8 cellular contexts compared by ENCODE assay signal in the genomic region with DNA sequence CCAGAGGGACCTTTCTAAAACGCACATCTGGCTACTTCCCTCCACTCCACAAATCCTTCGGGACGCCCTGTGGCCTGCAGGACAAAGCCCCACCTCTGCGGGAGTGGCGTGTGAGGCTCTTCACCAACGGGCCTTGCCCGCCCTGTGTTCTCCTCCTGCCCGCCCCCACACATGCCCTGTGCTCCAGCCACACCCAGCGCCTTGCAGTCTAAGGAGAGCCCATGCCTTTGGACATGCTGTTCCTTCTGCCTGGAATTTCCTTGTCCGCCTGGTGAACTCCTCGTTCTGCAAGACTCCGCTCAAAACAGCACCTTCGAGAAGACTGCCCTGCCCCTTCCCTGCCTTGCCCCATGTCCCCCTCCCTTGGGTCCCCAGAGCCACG. TPM values are rescaled to one million over a fixed set of nuclear protein-coding genes. Genes with fewer than 3 reads are reported as not detected.
DNase-seq lines count a peak whose midpoint lies in the region; ATAC-seq and TF ChIP-seq lines count a peak whose summit lies in the region.
"Had no signal": no experiment of that assay in that cellular context is flagged by ENCODE, and none has a peak within 500 bp of the region (broad histone marks: within the 10 kb centered on the region; RNA-seq: fewer than 3 reads in every experiment).

No MANE protein-coding gene starts in this region.

- in situ Hi-C loops in GM23248 (cut with MboI) = no loop called here

- intact Hi-C loops in Caco-2 (cut with micrococcal nuclease; ENCODE audit: unreplicated experiment) = no loop called here
- intact Hi-C loops in thyroid gland (cut with DNase I) = no loop called here

- CTCF ChIA-PET in Caco-2 (lab: Charles Lee) = no interaction called here

- DNase-seq in GM23248 (peak; percentile 52), cardiac fibroblast (ENCODE audit: low read depth in 2 of 2) (peak; percentile 65 to 70), nephron progenitor cell (no peak), Caco-2 (no peak), thyroid gland (no peak)
- DNase-seq: activated CD4-positive, alpha-beta T cell treated with anti-CD3 and anti-CD28 coated beads, Interleukin-2, amount 50 U/mL, for 4 hours; OCI-M1 had no signal

- H3K9me2 ChIP-seq in GM23248 (ENCODE audit: insufficient read depth) = no peaks in the 10 kb centered on the region

- POLR2A ChIA-PET in Caco-2 (lab: Charles Lee) = no interaction called here

- TF ChIP-seq CTCF in cardiac fibroblast (IDR thresholded peaks at IDR 0.05; ENCODE audit: low read depth, low read length) (no peak), nephron progenitor cell (IDR thresholded peaks at IDR 0.05) (no peak), Caco-2 (IDR thresholded peaks at IDR 0.05; ENCODE audit: insufficient read depth in 1 of 2, low read depth in 1 of 2, low read length in 1 of 2, severe bottlenecking in 1 of 2, unreplicated experiment in 1 of 2) (no peak), thyroid gland (IDR thresholded peaks at IDR 0.05) (no peak)

- H2AFZ ChIP-seq in GM23248 = no peak overlapping the region

- H3K27me3 ChIP-seq in GM23248 (replicated peaks; ENCODE audit: insufficient read depth) (no peaks in the 10 kb centered on the region), Caco-2 (replicated peaks; ENCODE audit: control insufficient read depth, insufficient read depth, low read length) (no peaks in the 10 kb centered on the region), thyroid gland (no peaks in the 10 kb centered on the region)

- peaks cover 54% of the 10 kb centered on the region for H3F3A ChIP-seq in GM23248 (ENCODE audit: insufficient read depth)

- H3K27ac Mint-ChIP-seq in nephron progenitor cell = peak overlapping the region; percentile 97
- no peak overlapping the region for H3K27ac Mint-ChIP-seq in Caco-2 (ENCODE audit: unreplicated experiment)

- H3K9ac ChIP-seq in GM23248 = no peak overlapping the region

- H3K4me1 ChIP-seq in GM23248 (ENCODE audit: insufficient read depth) (peaks cover 11% of the 10 kb centered on the region; the same call in 1 of the 2 replicates), Caco-2 (no peaks in the 10 kb centered on the region), thyroid gland (no peaks in the 10 kb centered on the region)

- peaks cover 40% of the 10 kb centered on the region for H3K4me1 Mint-ChIP-seq in nephron progenitor cell
- H3K4me1 Mint-ChIP-seq in Caco-2 (ENCODE audit: low read depth, unreplicated experiment) = peaks cover 28% of the 10 kb centered on the region

- H3K4me3 ChIP-seq in GM23248 (no peak overlapping the region), cardiac fibroblast (replicated peaks in 1 of 2; ENCODE audit: low read depth in 2 of 2, low read length in 2 of 2) (no peak overlapping the region), Caco-2 (ENCODE audit: low read depth, low read length) (no peak overlapping the region), thyroid gland (replicated peaks in 1 of 3) (no peak overlapping the region)

- BruUV-seq in Caco-2 (replicated peaks; lab: Mats Ljungman, UMichigan) = no TSS peak

- H3K9me3 ChIP-seq in GM23248 (ENCODE audit: low read depth) (no peaks in the 10 kb centered on the region), Caco-2 (no peaks in the 10 kb centered on the region), thyroid gland (no peaks in the 10 kb centered on the region)

- peaks cover 22% of the 10 kb centered on the region for H3K9me3 Mint-ChIP-seq in nephron progenitor cell
- no peaks in the 10 kb centered on the region for H3K9me3 Mint-ChIP-seq in Caco-2 (ENCODE audit: unreplicated experiment)

- H3K36me3 ChIP-seq in GM23248 (ENCODE audit: low read depth) = peaks cover 63% of the 10 kb centered on the region
- peaks cover 13% of the 10 kb centered on the region for H3K36me3 ChIP-seq in Caco-2 (ENCODE audit: control insufficient read depth, insufficient read depth, low read length)
- H3K36me3 ChIP-seq in thyroid gland = peaks cover 84 to 90% of the 10 kb centered on the region in 2 donors

- ATAC-seq in HG03139 (IDR thresholded peaks at IDR 0.05; ENCODE audit: unreplicated experiment) = no peak

- H3K27me3 Mint-ChIP-seq in nephron progenitor cell (ENCODE audit: low read depth, poor library complexity) = peaks cover 3% of the 10 kb centered on the region
- no peaks in the 10 kb centered on the region for H3K27me3 Mint-ChIP-seq in Caco-2 (ENCODE audit: insufficient read depth, unreplicated experiment)

- TF ChIP-seq POLR2A in thyroid gland (IDR thresholded peaks at IDR 0.05) = no peak

- no peak overlapping the region for H3K4me2 ChIP-seq in GM23248 (ENCODE audit: unreplicated experiment)

- no peaks in the 10 kb centered on the region for H4K20me1 ChIP-seq in GM23248 (ENCODE audit: insufficient read depth)

- peaks cover 98% of the 10 kb centered on the region for H3K79me2 ChIP-seq in GM23248 (ENCODE audit: insufficient read depth)

- 68 to 72% methylated on average over 14 of the region's 14 CpGs for WGBS in GM23248 (ENCODE audit: low coverage in 1 of 2, low lambda C conversion rate in 2 of 2, missing lambda C conversion rate in 2 of 2), 2 experiments
- 81 to 84% methylated on average over 14 of the region's 14 CpGs for WGBS in thyroid gland, 2 donors

- H3K27ac ChIP-seq in GM23248 (no peak overlapping the region; the same call in 1 of the 2 replicates), thyroid gland (no peak overlapping the region)

- H3K4me3 Mint-ChIP-seq in nephron progenitor cell = no peak overlapping the region
- no peak overlapping the region for H3K4me3 Mint-ChIP-seq in Caco-2 (ENCODE audit: unreplicated experiment)

- H3K36me3 Mint-ChIP-seq in nephron progenitor cell (ENCODE audit: low read depth) (peaks cover 73% of the 10 kb centered on the region), Caco-2 (ENCODE audit: insufficient read depth, unreplicated experiment) (peaks cover 94% of the 10 kb centered on the region)

RNA-seq across cellular contexts. Expression of gene ELOB, which starts 7.4 kb away (rescaled TPM):
- total RNA-seq in GM23248 (2014; rRNA removed; shearing (Covaris generic)) = 320 and 713 TPM in 2 replicates
- 565 and 586 TPM in 2 replicates for polyA plus RNA-seq in GM23248 (2016; fragmentation: Nextera tagmentation; extraction: Ambion mirVana)
- total RNA-seq in Caco-2 (2022) (175 and 184 TPM in 2 replicates), thyroid gland (100 to 1,000 TPM; 373 to 786 (median 647) TPM)

RNA-seq across cellular contexts. Expression of gene SRRM2, which starts 17.2 kb away (rescaled TPM):
- 42.6 and 53.6 TPM in 2 replicates for total RNA-seq in GM23248 (2014; rRNA removed; shearing (Covaris generic))
- 173 and 202 TPM in 2 replicates for polyA plus RNA-seq in GM23248 (2016; fragmentation: Nextera tagmentation; extraction: Ambion mirVana)
- total RNA-seq in Caco-2 (2022) (332 and 382 TPM in 2 replicates), thyroid gland (100 to 1,000 TPM; 262 to 378 (median 312) TPM)

RNA-seq across cellular contexts. Expression of gene PRSS33, which starts 17.7 kb away (rescaled TPM):
- total RNA-seq in GM23248 (2014; rRNA removed; shearing (Covaris generic)) = not detected in 2 replicates
- not detected in 2 replicates for polyA plus RNA-seq in GM23248 (2016; fragmentation: Nextera tagmentation; extraction: Ambion mirVana)
- not detected in 2 replicates for total RNA-seq in Caco-2 (2022)
- total RNA-seq in thyroid gland = not detected

RNA-seq across cellular contexts. Expression of gene PRSS41, which starts 28.6 kb away (rescaled TPM):
- total RNA-seq in GM23248 (2014; rRNA removed; shearing (Covaris generic)) = not detected in 2 replicates
- not detected in 2 replicates for polyA plus RNA-seq in GM23248 (2016; fragmentation: Nextera tagmentation; extraction: Ambion mirVana)
- total RNA-seq in Caco-2 (2022) = not detected in 2 replicates
- total RNA-seq in thyroid gland = not detected

RNA-seq across cellular contexts. Expression of gene PRSS21, which starts 47.4 kb away (rescaled TPM):
- total RNA-seq in GM23248 (2014; rRNA removed; shearing (Covaris generic)) = not detected in 2 replicates
- polyA plus RNA-seq in GM23248 (2016; fragmentation: Nextera tagmentation; extraction: Ambion mirVana) = not detected in 2 replicates
- not detected in 2 replicates for total RNA-seq in Caco-2 (2022)
- total RNA-seq in thyroid gland = under 1 TPM in 1 of 4 donors, not detected in 3; 0.56 TPM

Comparison
In these comparisons a context has a peak if more than half of its experiments do, and no peak if none do; other contexts are left out.
1. DNase-seq: peak in GM23248 (single experiment) and cardiac fibroblast (2 of 2); none in nephron progenitor cell (single experiment), Caco-2 (0 of 2) and thyroid gland (0 of 2).